In the genomic region with DNA sequence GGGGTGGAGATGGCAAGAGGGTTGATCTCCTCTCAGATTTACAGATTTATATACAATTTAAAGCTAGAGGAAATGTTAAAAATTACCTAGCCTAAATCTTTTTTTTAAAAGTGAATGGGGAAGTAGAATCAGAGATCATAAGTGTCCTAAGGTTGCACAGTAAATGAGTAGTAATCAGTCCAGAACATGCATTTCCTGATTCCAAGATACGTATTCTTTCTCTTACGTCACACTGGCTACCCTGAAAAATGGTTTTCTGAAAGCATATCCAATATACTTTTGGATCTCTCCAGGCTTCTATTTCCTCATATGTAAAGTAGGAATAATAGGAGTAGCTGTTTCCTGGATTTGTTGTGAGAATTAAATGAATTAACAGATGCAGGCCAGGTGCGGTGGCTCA, we compare ENCODE assay signal across 23 cellular contexts.
"Had no signal": no experiment of that assay in that cellular context is flagged by ENCODE, and none has a peak within 500 bp of the region (broad histone marks: within the 10 kb centered on the region; RNA-seq: fewer than 3 reads in every experiment).

No MANE protein-coding gene starts in this region.

- DNase-seq: activated B cell treated with CpG ODN at 0.5 μM for 24 hours; activated CD8-positive, alpha-beta memory T cell treated with anti-CD3 and anti-CD28 coated beads for 24 hours; activated gamma-delta T cell treated with Interleukin-2 at 50 U/mL for 16 hours; activated naive CD4-positive, alpha-beta T cell treated with anti-CD3 and anti-CD28 coated beads, Interleukin-2, amount 50 U/mL, for 16 hours; activated T-cell treated with anti-CD3 and anti-CD28 coated beads, Interleukin-2, amount 50 U/mL, for 24 hours; amniotic stem cell; brain microvascular endothelial cell; cortex of kidney; esophagus squamous epithelium; foreskin melanocyte; kidney glomerular epithelial cell; left ventricle myocardium inferior; mesendoderm; posterior cingulate gyrus; right cardiac atrium; stimulated activated CD4-positive, alpha-beta T cell treated with anti-CD3 and anti-CD28 coated beads, Interleukin-15, amount 100 ng/mL, for 24 hours; stimulated activated CD4-positive, alpha-beta T cell treated with anti-CD3 and anti-CD28 coated beads, Interleukin-2, amount 100 ng/mL, for 24 hours; stimulated activated naive B cell treated with anti-CD40 and anti-IgM and Interleukin-4, amounts not matched to agents 10 μg/mL and 1 μg/mL and 100 μg/mL, for 72 hours; stomach; thyroid gland; upper lobe of left lung had no signal

- H3K36me3 Mint-ChIP-seq: natural killer cell treated with Interleukin-12 subunit alpha and Interleukin-12 subunit beta and Interleukin-15 and Interleukin-18, amount 100 ng/mL, for 72 hours; stimulated activated naive B cell treated with anti-CD40 and anti-IgM and Interleukin-4, amounts not matched to agents 10 μg/mL and 1 μg/mL and 100 μg/mL, for 72 hours had no signal

- H3K9me3 Mint-ChIP-seq: activated B cell treated with CpG ODN at 0.5 μM for 24 hours; activated T-cell treated with anti-CD3 and anti-CD28 coated beads, Interleukin-2, amount 50 U/mL, for 24 hours; activated T-helper 17 cell treated with anti-CD3 and anti-CD28 coated beads, Interleukin-2, amount 50 U/mL, for 72 hours; natural killer cell treated with Interleukin-12 subunit alpha and Interleukin-12 subunit beta and Interleukin-15 and Interleukin-18, amount 100 ng/mL, for 72 hours; stimulated activated naive B cell treated with anti-CD40 and anti-IgM and Interleukin-4, amounts not matched to agents 10 μg/mL and 1 μg/mL and 100 μg/mL, for 72 hours had no signal

- ATAC-seq: activated T-helper 17 cell treated with anti-CD3 and anti-CD28 coated beads, Interleukin-2, amount 50 U/mL, for 72 hours; natural killer cell treated with Interleukin-12 subunit alpha and Interleukin-12 subunit beta and Interleukin-15 and Interleukin-18, amount 100 ng/mL, for 72 hours; right cardiac atrium; stimulated activated naive B cell treated with anti-CD40 and anti-IgM and Interleukin-4, amounts not matched to agents 10 μg/mL and 1 μg/mL and 100 μg/mL, for 72 hours had no signal

- H3K4me3 Mint-ChIP-seq: activated B cell treated with CpG ODN at 0.5 μM for 24 hours; activated T-cell treated with anti-CD3 and anti-CD28 coated beads, Interleukin-2, amount 50 U/mL, for 24 hours; activated T-helper 17 cell treated with anti-CD3 and anti-CD28 coated beads, Interleukin-2, amount 50 U/mL, for 72 hours; natural killer cell treated with Interleukin-12 subunit alpha and Interleukin-12 subunit beta and Interleukin-15 and Interleukin-18, amount 100 ng/mL, for 72 hours; stimulated activated naive B cell treated with anti-CD40 and anti-IgM and Interleukin-4, amounts not matched to agents 10 μg/mL and 1 μg/mL and 100 μg/mL, for 72 hours had no signal

- H3K27me3 Mint-ChIP-seq: activated B cell treated with CpG ODN at 0.5 μM for 24 hours; activated T-cell treated with anti-CD3 and anti-CD28 coated beads, Interleukin-2, amount 50 U/mL, for 24 hours; activated T-helper 17 cell treated with anti-CD3 and anti-CD28 coated beads, Interleukin-2, amount 50 U/mL, for 72 hours; stimulated activated naive B cell treated with anti-CD40 and anti-IgM and Interleukin-4, amounts not matched to agents 10 μg/mL and 1 μg/mL and 100 μg/mL, for 72 hours had no signal

- H3K4me1 Mint-ChIP-seq: activated B cell treated with CpG ODN at 0.5 μM for 24 hours had no signal

- H3K27ac Mint-ChIP-seq: activated B cell treated with CpG ODN at 0.5 μM for 24 hours; activated T-cell treated with anti-CD3 and anti-CD28 coated beads, Interleukin-2, amount 50 U/mL, for 24 hours; natural killer cell treated with Interleukin-12 subunit alpha and Interleukin-12 subunit beta and Interleukin-15 and Interleukin-18, amount 100 ng/mL, for 72 hours; stimulated activated naive B cell treated with anti-CD40 and anti-IgM and Interleukin-4, amounts not matched to agents 10 μg/mL and 1 μg/mL and 100 μg/mL, for 72 hours had no signal
